In genomic region chr18:69580107-69580506, GRCh38 we compare ENCODE assay signal across 9 cellular contexts.
DNase-seq lines count a peak whose midpoint lies in the region; ATAC-seq and TF ChIP-seq lines count a peak whose summit lies in the region.
"Had no signal": no experiment of that assay in that cellular context is flagged by ENCODE, and none has a peak within 500 bp of the region (broad histone marks: within the 10 kb centered on the region; RNA-seq: fewer than 3 reads in every experiment).

No MANE protein-coding gene starts in this region.

- peaks cover 10% of the 10 kb centered on the region for H3K4me1 Mint-ChIP-seq in CD8-positive, alpha-beta T cell (ENCODE audit: low read depth)
- no peaks in the 10 kb centered on the region for H3K4me1 Mint-ChIP-seq in stimulated activated naive B cell treated with anti-CD40 and anti-IgM and Interleukin-4, amounts not matched to agents 10 μg/mL and 1 μg/mL and 100 μg/mL, for 72 hours
- H3K4me1 Mint-ChIP-seq: neural crest cell had no signal

- TF ChIP-seq CTCF in CD8-positive, alpha-beta T cell (IDR thresholded peaks at IDR 0.05), result no peak

- H3K36me3 Mint-ChIP-seq in CD8-positive, alpha-beta T cell, result no peaks in the 10 kb centered on the region
- no peaks in the 10 kb centered on the region for H3K36me3 Mint-ChIP-seq in stimulated activated naive B cell treated with anti-CD40 and anti-IgM and Interleukin-4, amounts not matched to agents 10 μg/mL and 1 μg/mL and 100 μg/mL, for 72 hours

- no peaks in the 10 kb centered on the region for H3K27me3 ChIP-seq in CD8-positive, alpha-beta T cell (ENCODE audit: insufficient read depth, low read length)
- no peaks in the 10 kb centered on the region for H3K27me3 ChIP-seq in adipocyte (replicated peaks; ENCODE audit: control insufficient read depth, insufficient read depth, low read length)

- no peak overlapping the region for H3K4me3 ChIP-seq in CD8-positive, alpha-beta T cell (ENCODE audit: low read depth, low read length)
- no peak overlapping the region for H3K4me3 ChIP-seq in adipocyte (ENCODE audit: low read length)

- no peaks in the 10 kb centered on the region for H3K4me1 ChIP-seq in CD8-positive, alpha-beta T cell (ENCODE audit: insufficient read depth, low read length)
- H3K4me1 ChIP-seq in adipocyte (ENCODE audit: control insufficient read depth, insufficient read depth, low read length), result no peaks in the 10 kb centered on the region

- peak overlapping the region; percentile 45 for H3K4me3 Mint-ChIP-seq in CD8-positive, alpha-beta T cell
- no peak overlapping the region for H3K4me3 Mint-ChIP-seq in stimulated activated naive B cell treated with anti-CD40 and anti-IgM and Interleukin-4, amounts not matched to agents 10 μg/mL and 1 μg/mL and 100 μg/mL, for 72 hours
- H3K4me3 Mint-ChIP-seq: neural crest cell had no signal

- CTCF ChIA-PET in CD8-positive, alpha-beta T cell (lab: Charles Lee), result interaction anchor here (1.0 kb wide), 1 partner anchor 14 kb away, joined by 3 read pairs; no protein-coding TSS in a partner anchor

- H3K27me3 Mint-ChIP-seq in CD8-positive, alpha-beta T cell (ENCODE audit: low read depth), result no peaks in the 10 kb centered on the region
- H3K27me3 Mint-ChIP-seq in stimulated activated naive B cell treated with anti-CD40 and anti-IgM and Interleukin-4, amounts not matched to agents 10 μg/mL and 1 μg/mL and 100 μg/mL, for 72 hours, result no peaks in the 10 kb centered on the region

- POLR2A ChIA-PET in CD8-positive, alpha-beta T cell (lab: Charles Lee), result no interaction called here

- H3K9ac ChIP-seq in adipocyte (ENCODE audit: low read length), result no peak overlapping the region

- H3K9me3 Mint-ChIP-seq in CD8-positive, alpha-beta T cell, result no peaks in the 10 kb centered on the region
- no peaks in the 10 kb centered on the region for H3K9me3 Mint-ChIP-seq in stimulated activated naive B cell treated with anti-CD40 and anti-IgM and Interleukin-4, amounts not matched to agents 10 μg/mL and 1 μg/mL and 100 μg/mL, for 72 hours
- H3K9me3 Mint-ChIP-seq: neural crest cell had no signal

- H3K36me3 ChIP-seq in CD8-positive, alpha-beta T cell (ENCODE audit: insufficient read depth, low read length), result no peaks in the 10 kb centered on the region
- no peaks in the 10 kb centered on the region for H3K36me3 ChIP-seq in adipocyte (ENCODE audit: control insufficient read depth, insufficient read depth, low read length, severe bottlenecking)

- no peak overlapping the region for H3K27ac ChIP-seq in CD8-positive, alpha-beta T cell (ENCODE audit: low read depth, low read length)

- peak overlapping the region; percentile 52 for H3K27ac Mint-ChIP-seq in CD8-positive, alpha-beta T cell
- no peak overlapping the region for H3K27ac Mint-ChIP-seq in stimulated activated naive B cell treated with anti-CD40 and anti-IgM and Interleukin-4, amounts not matched to agents 10 μg/mL and 1 μg/mL and 100 μg/mL, for 72 hours

- DNase-seq in CD8-positive, alpha-beta T cell, result no peak
- DNase-seq in adipocyte (ENCODE audit: low read depth), result peak; percentile 51
- DNase-seq in cerebellar cortex (ENCODE audit: low spot score), result no peak
- no peak for DNase-seq in mucosa of gallbladder (ENCODE audit: low spot score)
- DNase-seq in stimulated activated naive B cell treated with anti-CD40 and anti-IgM and Interleukin-4, amounts not matched to agents 10 μg/mL and 1 μg/mL and 100 μg/mL, for 72 hours, result no peak

- ATAC-seq in CD8-positive, alpha-beta T cell, result no peak
- ATAC-seq in GM19324 (IDR thresholded peaks at IDR 0.05; ENCODE audit: low FRiP score, unreplicated experiment) (peak; percentile 79), HG03432 (IDR thresholded peaks at IDR 0.05; ENCODE audit: unreplicated experiment) (peak; percentile 82), HG03045 (IDR thresholded peaks at IDR 0.05; ENCODE audit: unreplicated experiment) (no peak)
- no peak for ATAC-seq in stimulated activated naive B cell treated with anti-CD40 and anti-IgM and Interleukin-4, amounts not matched to agents 10 μg/mL and 1 μg/mL and 100 μg/mL, for 72 hours (replicated peaks)

- H3K9me3 ChIP-seq in CD8-positive, alpha-beta T cell (ENCODE audit: low read length), result no peaks in the 10 kb centered on the region
- no peaks in the 10 kb centered on the region for H3K9me3 ChIP-seq in adipocyte (ENCODE audit: control insufficient read depth, low read length)

- intact Hi-C loops in CD8-positive, alpha-beta T cell (cut with DNase I, micrococcal nuclease), result no loop called here

Comparison
In these comparisons a context has a peak if more than half of its experiments do, and no peak if none do; other contexts are left out.
1. ATAC-seq: peak in GM19324 (single experiment) and HG03432 (single experiment); none in CD8-positive, alpha-beta T cell (single experiment), HG03045 (single experiment) and stimulated activated naive B cell treated with anti-CD40 and anti-IgM and Interleukin-4, amounts not matched to agents 10 μg/mL and 1 μg/mL and 100 μg/mL, for 72 hours (0 of 2).